Comparison of ENCODE assay signal across 11 cellular contexts in genomic region chr19:38061294-38061693, GRCh38.
A peak's percentile ranks its signal among the peaks of the same experiment; 100 is the strongest.
DNase-seq lines count a peak whose midpoint lies in the region; ATAC-seq, FAIRE-seq and TF ChIP-seq lines count a peak whose summit lies in the region.
"Had no signal": no experiment of that assay in that cellular context is flagged by ENCODE, and none has a peak within 500 bp of the region (broad histone marks: within the 10 kb centered on the region; RNA-seq: fewer than 3 reads in every experiment).

No MANE protein-coding gene starts in this region.

- no peaks in the 10 kb centered on the region for H3K36me3 Mint-ChIP-seq in MCF 10A (ENCODE audit: insufficient read depth, unreplicated experiment)
- H3K36me3 Mint-ChIP-seq in activated T-cell treated with anti-CD3 and anti-CD28 coated beads, Interleukin-2, amount 50 U/mL, for 24 hours (ENCODE audit: low read depth): no peaks in the 10 kb centered on the region

- H3K4me3 Mint-ChIP-seq in MCF 10A (ENCODE audit: unreplicated experiment): no peak overlapping the region
- H3K4me3 Mint-ChIP-seq in activated T-cell treated with anti-CD3 and anti-CD28 coated beads, Interleukin-2, amount 50 U/mL, for 24 hours: no peak overlapping the region

- intact Hi-C loops in MCF 10A (cut with micrococcal nuclease): no loop called here
- intact Hi-C loops in breast epithelium (cut with DNase I; ENCODE audit: low total_unique reads): no loop called here
- intact Hi-C loops in left ventricle myocardium superior (cut with micrococcal nuclease): no loop called here

- H3K9me3 ChIP-seq in breast epithelium: no peaks in the 10 kb centered on the region
- H3K9me3 ChIP-seq: BE2C had no signal

- H3K27ac ChIP-seq in breast epithelium: no peak overlapping the region

- H3K4me1 ChIP-seq in breast epithelium: no peaks in the 10 kb centered on the region

- POLR2A ChIA-PET in MCF 10A (lab: Yijun Ruan, JAX): no interaction called here

- peak; percentile 27 for FAIRE-seq in urothelium cell line (lab: Jason Lieb, UNC)

- CTCF ChIA-PET in MCF 10A (lab: Yijun Ruan, JAX): interaction anchor here (0.6 kb wide), 1 partner anchor 159 kb away, joined by 3 read pairs; no protein-coding TSS in a partner anchor

- H3K27me3 ChIP-seq in breast epithelium: no peaks in the 10 kb centered on the region
- H3K27me3 ChIP-seq: BE2C had no signal

- H3K27me3 Mint-ChIP-seq in MCF 10A (ENCODE audit: insufficient read depth, unreplicated experiment): no peaks in the 10 kb centered on the region
- H3K27me3 Mint-ChIP-seq in activated T-cell treated with anti-CD3 and anti-CD28 coated beads, Interleukin-2, amount 50 U/mL, for 24 hours: no peaks in the 10 kb centered on the region

- peaks cover 10% of the 10 kb centered on the region for H3K4me1 Mint-ChIP-seq in MCF 10A (ENCODE audit: insufficient read depth, unreplicated experiment)
- peaks cover 17% of the 10 kb centered on the region for H3K4me1 Mint-ChIP-seq in activated T-cell treated with anti-CD3 and anti-CD28 coated beads, Interleukin-2, amount 50 U/mL, for 24 hours (ENCODE audit: low read depth)

- H3K27ac Mint-ChIP-seq in MCF 10A (ENCODE audit: low read depth, unreplicated experiment): peak overlapping the region; percentile 1
- H3K27ac Mint-ChIP-seq in activated T-cell treated with anti-CD3 and anti-CD28 coated beads, Interleukin-2, amount 50 U/mL, for 24 hours: no peak overlapping the region

- no peaks in the 10 kb centered on the region for H3K36me3 ChIP-seq in breast epithelium
- H3K36me3 ChIP-seq: BE2C had no signal

- no peaks in the 10 kb centered on the region for H3K9me3 Mint-ChIP-seq in MCF 10A (ENCODE audit: unreplicated experiment)
- no peaks in the 10 kb centered on the region for H3K9me3 Mint-ChIP-seq in activated T-cell treated with anti-CD3 and anti-CD28 coated beads, Interleukin-2, amount 50 U/mL, for 24 hours

- no peak for TF ChIP-seq POLR2A in breast epithelium (IDR thresholded peaks at IDR 0.05)

- TF ChIP-seq CTCF in MCF 10A (IDR thresholded peaks at IDR 0.05; ENCODE audit: unreplicated experiment) (no peak), breast epithelium (IDR thresholded peaks at IDR 0.05) (no peak), fibroblast of pulmonary artery (IDR thresholded peaks at IDR 0.05; ENCODE audit: low read length, missing control alignments) (no peak)

- H3K4me3 ChIP-seq in breast epithelium: no peak overlapping the region
- H3K4me3 ChIP-seq in fibroblast of pulmonary artery (replicated peaks; ENCODE audit: low read depth, low read length): no peak overlapping the region

- ATAC-seq in left ventricle myocardium superior: no peak

- BruUV-seq in MCF 10A (replicated peaks; lab: Mats Ljungman, UMichigan): no TSS peak

- DNase-seq in MCF 10A (ENCODE audit: unreplicated experiment) (peak; percentile 64), breast epithelium (ENCODE audit: low spot score in 2 of 2) (no peak), T1000 (lab: John Stamatoyannopoulos, UW) (peak; percentile 55), fibroblast of pulmonary artery (ENCODE audit: low read depth) (peak; percentile 78), urothelium cell line (ENCODE audit: low spot score) (peak; percentile 89), activated gamma-delta T cell (lab: John Stamatoyannopoulos, UW) (no peak), left ventricle myocardium superior (no peak)
- no peak for DNase-seq in activated T-cell treated with anti-CD3 and anti-CD28 coated beads, Interleukin-2, amount 50 U/mL, for 24 hours
- DNase-seq: BE2C, NCI-H1417, Right ventricle myocardium superior had no signal

Comparison
In these comparisons a context has a peak if more than half of its experiments do, and no peak if none do; other contexts are left out.
1. DNase-seq: peak in MCF 10A (single experiment), T1000 (single experiment), fibroblast of pulmonary artery (single experiment) and urothelium cell line (single experiment); none in breast epithelium (0 of 2), activated gamma-delta T cell (single experiment), left ventricle myocardium superior (single experiment) and activated T-cell treated with anti-CD3 and anti-CD28 coated beads, Interleukin-2, amount 50 U/mL, for 24 hours (single experiment).